In the genomic region with DNA sequence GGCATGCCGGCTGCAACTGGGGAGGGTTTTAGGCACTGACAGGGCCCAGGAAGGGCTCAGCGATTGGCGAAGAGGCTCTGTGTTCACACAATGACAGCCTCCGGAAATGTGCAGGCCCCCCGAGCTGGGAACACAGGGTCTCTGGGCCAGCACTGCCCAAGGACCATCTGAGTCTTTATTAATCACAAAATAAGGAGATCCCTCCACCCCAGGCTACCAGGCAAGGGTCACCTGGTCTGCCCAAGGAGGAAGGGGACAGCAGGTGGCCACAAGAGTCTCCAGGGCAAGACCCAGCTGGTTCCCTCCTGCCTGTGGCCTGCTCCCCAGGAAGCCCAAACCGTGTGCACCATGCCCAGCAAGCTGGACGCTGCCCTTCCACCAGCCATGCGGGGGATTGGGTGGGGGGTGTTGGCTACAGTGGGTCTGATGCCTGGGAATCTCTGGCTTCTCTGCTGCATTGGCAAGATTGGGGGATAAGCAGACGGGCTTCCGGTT, we compare ENCODE assay signal across 19 cellular contexts.
"Had no signal": no experiment of that assay in that cellular context is flagged by ENCODE, and none has a peak within 500 bp of the region (broad histone marks: within the 10 kb centered on the region; RNA-seq: fewer than 3 reads in every experiment).

No MANE protein-coding gene starts in this region.

- H3K4me3 ChIP-seq: K562 had no signal

- H3K9me3 ChIP-seq: SK-N-SH had no signal

- H3K4me2 ChIP-seq: KMS-11, SK-N-SH had no signal

- DNase-seq: Kasumi-1, MM.1S, NCI-H1092 treated with DMSO at 0.1 percent for 48 hours, NCI-H1436, NCI-H187, NCI-H2029, NCI-H2171 treated with DMSO at 0.1 percent for 48 hours, NCI-H345, NCI-H446 treated with DMSO at 0.1 percent for 48 hours, NCI-H510A treated with DMSO at 0.1 percent for 48 hours, NCI-H526, NCI-H748 treated with DMSO at 0.1 percent for 48 hours, RPMI8226, SHP77, SK-N-SH, SW 1271 had no signal

- ATAC-seq: K562 had no signal

- H3K27ac ChIP-seq: HL-60, KMS-11 had no signal
